ENCODE assay signal across 1 cellular context in genomic region chr2:216603010-216603883, GRCh38.
TF ChIP-seq lines count a peak whose summit lies in the region.

No MANE protein-coding gene starts in this region.

TF ChIP-seq in SK-N-SH, 30 proteins besides CTCF, POLR2A, EP300 and RAD21 (continued from another document):
- TF ChIP-seq TEAD4 (IDR thresholded peaks at IDR 0.05; ENCODE audit: borderline replicate concordance, insufficient read depth) (no peak), USF2 (IDR thresholded peaks at IDR 0.05; ENCODE audit: borderline replicate concordance, low read depth, low read length) (no peak), POLR2AphosphoS5 (IDR thresholded peaks at IDR 0.05; ENCODE audit: low read depth, low read length) (no peak), NFIC (IDR thresholded peaks at IDR 0.05; ENCODE audit: borderline replicate concordance) (no peak)
